Comparison of ENCODE assay signal across 1 cellular context in the genomic region with DNA sequence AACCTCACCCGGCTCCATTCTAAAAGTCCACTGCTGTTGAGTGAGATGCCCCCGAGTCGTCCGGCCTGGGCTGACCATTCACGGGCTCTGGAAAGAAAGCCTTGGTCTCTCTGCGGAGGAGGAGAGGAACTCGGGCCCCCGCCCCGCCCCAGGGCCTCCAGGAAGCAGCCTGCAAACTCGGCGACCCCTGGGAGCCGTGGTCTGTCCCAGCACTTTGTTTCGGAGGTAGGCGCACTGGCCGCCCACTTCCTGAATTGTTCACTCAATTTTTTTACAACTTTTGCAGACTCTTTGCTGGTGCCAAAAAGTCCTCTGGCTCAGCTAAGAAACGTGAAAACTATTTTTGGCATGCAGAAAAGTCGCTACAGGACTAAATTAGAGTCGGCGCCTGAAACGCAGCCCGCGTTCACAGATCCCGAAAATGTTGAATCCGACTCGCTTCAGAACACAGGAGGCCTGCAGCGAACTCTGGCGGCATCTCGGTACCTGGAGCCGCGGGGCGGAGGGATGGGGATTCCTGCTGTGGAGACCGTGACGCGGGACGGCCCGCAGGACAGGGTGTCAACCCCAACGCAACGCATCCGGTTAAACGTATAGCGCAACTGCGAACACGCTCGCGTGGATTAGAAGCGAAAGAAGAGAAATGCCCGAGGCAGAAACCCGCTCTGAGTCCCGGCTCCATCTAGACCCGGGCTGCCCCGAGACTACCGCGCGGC.
TF ChIP-seq lines count a peak whose summit lies in the region.

No MANE protein-coding gene starts in this region.

TF ChIP-seq in HCT116, 20 proteins besides CTCF, POLR2A, EP300 and RAD21 (continued from another document):
- no peak for TF ChIP-seq EZH2phosphoT487 (IDR thresholded peaks at IDR 0.05; ENCODE audit: borderline replicate concordance)
- no peak for TF ChIP-seq SIN3A (IDR thresholded peaks at IDR 0.05; ENCODE audit: low read depth)
- TF ChIP-seq ELF1 (IDR thresholded peaks at IDR 0.05; ENCODE audit: borderline replicate concordance, low read depth): no peak
- no peak for TF ChIP-seq ZNF274 (IDR thresholded peaks at IDR 0.05; ENCODE audit: low read depth, low read length)
- TF ChIP-seq POLR2AphosphoS5 (IDR thresholded peaks at IDR 0.05; ENCODE audit: low read depth, low read length): no peak
- no peak for TF ChIP-seq ZFX (IDR thresholded peaks at IDR 0.05)
- TF ChIP-seq YY1 (IDR thresholded peaks at IDR 0.05; ENCODE audit: extremely low read depth, insufficient replicate concordance, low read depth, low read length): no peak
- TF ChIP-seq SRF (IDR thresholded peaks at IDR 0.05; ENCODE audit: low read depth): no peak
- TF ChIP-seq FOSL1 (IDR thresholded peaks at IDR 0.05; ENCODE audit: low read depth): no peak
- TF ChIP-seq CEBPB (IDR thresholded peaks at IDR 0.05; ENCODE audit: low read depth): no peak
